In the genomic region with DNA sequence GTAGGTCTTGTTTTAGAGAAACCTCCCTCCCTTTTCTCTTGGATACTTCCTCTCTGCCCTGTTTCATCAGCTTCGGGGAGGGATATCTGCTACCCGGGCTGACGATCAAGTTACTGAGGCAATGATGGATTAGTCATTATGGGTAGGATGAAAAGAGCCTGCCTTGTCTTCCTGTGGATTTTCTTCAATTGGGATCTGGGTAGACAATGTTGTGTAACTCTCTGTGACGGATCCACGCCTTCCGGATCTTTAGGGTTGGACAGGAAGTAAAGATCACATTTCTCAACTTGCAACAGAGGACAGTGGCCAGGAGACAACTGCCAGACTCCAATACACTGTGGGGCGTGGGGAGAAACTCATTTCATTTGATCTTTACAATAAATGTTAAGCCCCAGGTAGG, we compare ENCODE assay signal across 12 cellular contexts. TPM values are rescaled to one million over a fixed set of nuclear protein-coding genes. Genes with fewer than 3 reads are reported as not detected.
DNase-seq lines count a peak whose midpoint lies in the region; ATAC-seq and TF ChIP-seq lines count a peak whose summit lies in the region.
"Had no signal": no experiment of that assay in that cellular context is flagged by ENCODE, and none has a peak within 500 bp of the region (broad histone marks: within the 10 kb centered on the region; RNA-seq: fewer than 3 reads in every experiment).

No MANE protein-coding gene starts in this region.

- H3K4me3 ChIP-seq in AG09309 (ENCODE audit: control insufficient read depth, low read depth, low read length) (no peak overlapping the region), NB4 (ENCODE audit: low read depth, low read length) (no peak overlapping the region), coronary artery (no peak overlapping the region), lower lobe of right lung (no peak overlapping the region), WERI-Rb-1 (ENCODE audit: low read depth, low read length) (no peak overlapping the region)

- H3K36me3 ChIP-seq in lower lobe of right lung (no peaks in the 10 kb centered on the region), WERI-Rb-1 (no peaks in the 10 kb centered on the region)

- intact Hi-C loops in lower lobe of right lung (cut with DNase I), result no loop called here

- peak; percentile 79 to 80 for ATAC-seq in lower lobe of right lung
- no peak for ATAC-seq in GM18909 (IDR thresholded peaks at IDR 0.05; ENCODE audit: poor library complexity, unreplicated experiment)
- ATAC-seq: activated CD8-positive, alpha-beta memory T cell treated with anti-CD3 and anti-CD28 coated beads, Interleukin-2, amount 10 ng/mL, durations not matched to agents 7 days and 5 days had no signal

- H3K27ac ChIP-seq in coronary artery, result peak overlapping the region in 1 of 2 donors; percentile 37
- no peak overlapping the region for H3K27ac ChIP-seq in lower lobe of right lung
- no peak overlapping the region for H3K27ac ChIP-seq in WERI-Rb-1

- DNase-seq in AG09309 (ENCODE audit: low read depth), result peak; percentile 95
- DNase-seq in NB4 (ENCODE audit: low read depth), result peak; percentile 85
- peak; percentile 79 for DNase-seq in coronary artery (ENCODE audit: low spot score)
- no peak for DNase-seq in lower lobe of right lung
- no peak for DNase-seq in WERI-Rb-1
- no peak for DNase-seq in NCI-H524 (lab: John Stamatoyannopoulos, UW)
- no peak for DNase-seq in NCI-H1417 treated with DMSO at 0.1 percent for 48 hours (lab: John Stamatoyannopoulos, UW)
- DNase-seq: activated CD8-positive, alpha-beta memory T cell treated with anti-CD3 and anti-CD28 coated beads, Interleukin-2, amount 10 ng/mL, durations not matched to agents 7 days and 5 days; CD4-positive, CD25-positive, alpha-beta regulatory T cell; NK-92 treated with Interleukin-12 subunit alpha and Interleukin-12 subunit beta, amount 100 ng/mL, for 24 hours had no signal

- TF ChIP-seq CTCF in AG09309 (IDR thresholded peaks at IDR 0.05; ENCODE audit: control insufficient read depth, insufficient read depth, low read depth, low read length, missing control alignments) (no peak), NB4 (IDR thresholded peaks at IDR 0.05; ENCODE audit: low read depth, low read length) (no peak), coronary artery (IDR thresholded peaks at IDR 0.05) (no peak), lower lobe of right lung (IDR thresholded peaks at IDR 0.05) (no peak), WERI-Rb-1 (IDR thresholded peaks at IDR 0.05; ENCODE audit: low read depth, low read length) (no peak)

- H3K4me1 ChIP-seq in lower lobe of right lung, result peaks cover 11% of the 10 kb centered on the region

- no peaks in the 10 kb centered on the region for H3K27me3 ChIP-seq in lower lobe of right lung (ENCODE audit: low read depth)
- H3K27me3 ChIP-seq in WERI-Rb-1 (ENCODE audit: insufficient read depth, low read depth, severe bottlenecking), result no peaks in the 10 kb centered on the region

- H3K9me3 ChIP-seq in lower lobe of right lung, result no peaks in the 10 kb centered on the region
- no peaks in the 10 kb centered on the region for H3K9me3 ChIP-seq in WERI-Rb-1 (ENCODE audit: severe bottlenecking)

- TF ChIP-seq POLR2A in NB4 (IDR thresholded peaks at IDR 0.05; ENCODE audit: extremely low read depth, insufficient read length), result no peak

RNA-seq across cellular contexts. Expression of a gene that starts 11.3 kb away (rescaled TPM):
- 2.5 TPM for total RNA-seq in lower lobe of right lung
- total RNA-seq: CD4-positive, CD25-positive, alpha-beta regulatory T cell; subcutaneous adipose tissue had no signal

RNA-seq across cellular contexts. Expression of a gene that starts 29.3 kb away (rescaled TPM):
- 0.62 TPM for total RNA-seq in lower lobe of right lung
- total RNA-seq: CD4-positive, CD25-positive, alpha-beta regulatory T cell had no signal

RNA-seq across cellular contexts. Expression of a gene that starts 42.1 kb away (rescaled TPM):
- total RNA-seq in lower lobe of right lung, result 31.2 TPM

RNA-seq across cellular contexts. Expression of a gene that starts 49.5 kb away (rescaled TPM):
- 14.5 TPM for total RNA-seq in lower lobe of right lung

RNA-seq across cellular contexts. Expression of a gene that starts 59.6 kb away (rescaled TPM):
- 120 TPM for total RNA-seq in lower lobe of right lung

Comparison
In these comparisons a context has a peak if more than half of its experiments do, and no peak if none do; other contexts are left out.
1. DNase-seq: peak in AG09309 (single experiment), NB4 (single experiment) and coronary artery (single experiment); none in lower lobe of right lung (single experiment), WERI-Rb-1 (single experiment), NCI-H524 (0 of 2) and NCI-H1417 treated with DMSO at 0.1 percent for 48 hours (single experiment).